Comparison of ENCODE assay signal across 8 cellular contexts in genomic region chr12:75479963-75480461, GRCh38. TPM values are rescaled to one million over a fixed set of nuclear protein-coding genes. Genes with fewer than 3 reads are reported as not detected.
DNase-seq lines count a peak whose midpoint lies in the region; ATAC-seq and TF ChIP-seq lines count a peak whose summit lies in the region.

No MANE protein-coding gene starts in this region.

- ATAC-seq in GM18519 (IDR thresholded peaks at IDR 0.05; ENCODE audit: low FRiP score, unreplicated experiment) (peak; percentile 23), HG02678 (IDR thresholded peaks at IDR 0.05; ENCODE audit: unreplicated experiment) (peak; percentile 30), RWPE2 (ENCODE audit: low read depth) (peak; percentile 8; the same call in 1 of the 3 replicates), gastrocnemius medialis (peak in 1 of 2 donors; percentile 22)

- no peak for TF ChIP-seq POLR2A in gastrocnemius medialis (IDR thresholded peaks at IDR 0.05)

- TF ChIP-seq CTCF in RWPE2 (IDR thresholded peaks at IDR 0.05; ENCODE audit: poor library complexity, severe bottlenecking) (no peak), gastrocnemius medialis (IDR thresholded peaks at IDR 0.05 in 4 of 5, conservative IDR thresholded peaks at IDR 0.05 in 1 of 5) (no peak)

- DNase-seq in RWPE2 (ENCODE audit: low spot score) (no peak), fibroblast of peridontal ligament (ENCODE audit: extremely low read depth) (peak; percentile 81), gastrocnemius medialis (no peak), hypothalamus (lab: John Stamatoyannopoulos, UW) (no peak), HK-2 (ENCODE audit: unreplicated experiment) (no peak), mesenteric fat pad (ENCODE audit: low spot score) (no peak)

- in situ Hi-C loops in gastrocnemius medialis (cut with MboI; ENCODE audit: low sequenced_read_pairs in 4 of 4), result no loop called here

- H3K4me1 ChIP-seq in RWPE2 (ENCODE audit: insufficient read depth, poor library complexity, severe bottlenecking) (peaks cover 14% of the 10 kb centered on the region), gastrocnemius medialis (peaks cover 6 to 13% of the 10 kb centered on the region in 2 donors)

- intact Hi-C loops in gastrocnemius medialis (cut with DNase I; ENCODE audit: low total_unique reads), result no loop called here

- H3K4me3 ChIP-seq in RWPE2 (ENCODE audit: severe bottlenecking) (no peak overlapping the region), gastrocnemius medialis (peak overlapping the region; percentile 41 to 50 (median 47))

- H3K9me3 ChIP-seq in RWPE2 (ENCODE audit: severe bottlenecking) (no peaks in the 10 kb centered on the region), gastrocnemius medialis (no peaks in the 10 kb centered on the region)

- H3K27me3 ChIP-seq in RWPE2 (ENCODE audit: insufficient read depth, poor library complexity, severe bottlenecking) (no peaks in the 10 kb centered on the region), gastrocnemius medialis (no peaks in the 10 kb centered on the region)

- H3K27ac ChIP-seq in RWPE2 (ENCODE audit: poor library complexity, severe bottlenecking) (peak overlapping the region; percentile 76), gastrocnemius medialis (peak overlapping the region; percentile 47 to 59 (median 55))

- H3K36me3 ChIP-seq in RWPE2 (ENCODE audit: low read depth) (0 out of 2 replicates have a peak, but pooled peaks cover 2% of the 10 kb centered on the region), gastrocnemius medialis (no peaks in the 10 kb centered on the region)

RNA-seq across cellular contexts. Expression of gene GLIPR1, which starts 0.5 kb away (rescaled TPM):
- 1 to 10 TPM; 1.1 to 5.6 (median 2.8) TPM for total RNA-seq in gastrocnemius medialis
- 52.2 TPM for total RNA-seq in mesenteric fat pad

RNA-seq across cellular contexts. Expression of gene KRR1, which starts 31.4 kb away (rescaled TPM):
- total RNA-seq in gastrocnemius medialis (10 to 100 TPM; 26.8 to 43.1 (median 34.8) TPM), mesenteric fat pad (39.8 TPM)
